Comparison of ENCODE assay signal across 8 cellular contexts in the genomic region with DNA sequence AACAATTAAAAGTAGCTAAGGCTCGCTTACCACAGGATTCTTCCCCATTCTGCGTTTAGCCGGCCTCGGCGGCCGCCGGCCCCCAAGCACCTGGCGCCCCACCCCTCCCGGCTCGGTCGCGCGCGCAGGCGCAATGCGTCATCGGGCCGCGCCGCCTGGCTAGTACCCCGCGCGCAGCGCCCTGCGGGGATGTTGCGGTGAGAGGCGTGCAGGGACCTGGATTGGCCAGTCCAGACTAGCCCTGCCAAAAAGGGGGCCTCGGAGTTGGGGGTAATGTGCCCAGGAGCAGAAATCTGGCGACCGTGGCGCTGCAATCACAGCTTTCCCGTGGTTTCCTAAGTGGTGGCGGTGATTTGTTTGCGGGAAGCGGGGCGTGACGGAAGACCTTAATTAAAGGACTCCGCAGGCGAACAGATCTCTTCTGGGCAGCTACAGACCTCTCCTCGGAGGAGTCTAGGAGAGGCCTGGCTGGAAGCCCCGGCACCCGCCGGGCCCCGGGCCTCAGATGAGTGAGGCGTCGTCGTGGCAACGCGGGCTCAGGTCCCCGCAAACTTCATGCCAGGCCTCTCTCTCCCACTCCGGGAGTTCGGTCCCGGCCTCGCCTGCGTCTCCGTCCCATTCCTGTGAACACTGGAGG. TPM values are rescaled to one million over a fixed set of nuclear protein-coding genes. Genes with fewer than 3 reads are reported as not detected.
DNase-seq lines count a peak whose midpoint lies in the region; ATAC-seq and TF ChIP-seq lines count a peak whose summit lies in the region.

No MANE protein-coding gene starts in this region.

- H3K27ac ChIP-seq in 22Rv1, result peak overlapping the region; percentile 74

- no peaks in the 10 kb centered on the region for H3K27me3 ChIP-seq in kidney epithelial cell (ENCODE audit: control insufficient read depth, insufficient read depth, low read length)

- peak; percentile 61 for ATAC-seq in GM18517 (IDR thresholded peaks at IDR 0.05; ENCODE audit: unreplicated experiment)
- ATAC-seq in HG03039 (IDR thresholded peaks at IDR 0.05; ENCODE audit: unreplicated experiment), result peak; percentile 93
- ATAC-seq in activated CD4-positive, CD25-positive, alpha-beta regulatory T cell treated with anti-CD3 and anti-CD28 coated beads, Interleukin-2, amount 50 U/mL, for 24 hours, result peak; percentile 86 to 91
- peak; percentile 87 for ATAC-seq in central memory CD8-positive, alpha-beta T cell (replicated peaks; ENCODE audit: extremely low read depth, poor library complexity, severe bottlenecking)

- no peaks in the 10 kb centered on the region for H3K9me3 Mint-ChIP-seq in central memory CD8-positive, alpha-beta T cell

- peaks cover 8% of the 10 kb centered on the region for H3K36me3 Mint-ChIP-seq in central memory CD8-positive, alpha-beta T cell (ENCODE audit: insufficient read depth)

- H3K4me3 Mint-ChIP-seq in central memory CD8-positive, alpha-beta T cell, result peak overlapping the region; percentile 88

- peak overlapping the region; percentile 98 for H3K4me3 ChIP-seq in kidney epithelial cell (ENCODE audit: low read depth, low read length)

- H3K4me1 Mint-ChIP-seq in central memory CD8-positive, alpha-beta T cell, result peaks cover 12% of the 10 kb centered on the region

- no peaks in the 10 kb centered on the region for H3K27me3 Mint-ChIP-seq in central memory CD8-positive, alpha-beta T cell

- peak overlapping the region; percentile 95 for H3K27ac Mint-ChIP-seq in central memory CD8-positive, alpha-beta T cell (ENCODE audit: low read depth)

- TF ChIP-seq CTCF in 22Rv1 (IDR thresholded peaks at IDR 0.05) (0 out of 2 replicates have a peak, but pooled peaks have one; percentile 2), kidney epithelial cell (IDR thresholded peaks at IDR 0.05; ENCODE audit: insufficient read depth, low read length, poor library complexity, severe bottlenecking) (no peak)

- no peaks in the 10 kb centered on the region for H3K36me3 ChIP-seq in kidney epithelial cell (ENCODE audit: control insufficient read depth, insufficient read depth, low read length)

- DNase-seq in NCI-H2171 treated with DMSO at 0.1 percent for 48 hours (lab: John Stamatoyannopoulos, UW) (peak; percentile 88), kidney epithelial cell (ENCODE audit: low read depth) (no peak)
- DNase-seq in central memory CD8-positive, alpha-beta T cell (ENCODE audit: low spot score in 2 of 2), result peak; percentile 79 to 80
- peak; percentile 89 for DNase-seq in stimulated activated CD4-positive, alpha-beta T cell treated with anti-CD3 and anti-CD28 coated beads, Interleukin-15, amount 100 ng/mL, for 24 hours

RNA-seq across cellular contexts. Expression of a gene that starts 0.6 kb away (rescaled TPM):
- 24.4 and 34.5 TPM in 2 replicates for total RNA-seq in kidney epithelial cell

RNA-seq across cellular contexts. Expression of a gene that starts 55.7 kb away (rescaled TPM):
- 0.21 TPM in 1 of 2 replicates, not detected in the other for total RNA-seq in kidney epithelial cell
